ENCODE assay signal across 1 cellular context in genomic region chr7:55365680-55366460, GRCh38.
TF ChIP-seq lines count a peak whose summit lies in the region.

No MANE protein-coding gene starts in this region.

TF ChIP-seq in K562, 482 proteins besides CTCF, POLR2A, EP300 and RAD21 (continued from another document and continues in another):
- TF ChIP-seq RBM34 (IDR thresholded peaks at IDR 0.05; ENCODE audit: borderline replicate concordance, insufficient read depth, low read length) (no peak), NR1H2 (CRISPR knock-in tag; IDR thresholded peaks at IDR 0.05) (no peak), SETDB1 (IDR thresholded peaks at IDR 0.05; ENCODE audit: low read length) (no peak), ZNF212 (CRISPR knock-in tag; IDR thresholded peaks at IDR 0.05) (no peak), DACH1 (IDR thresholded peaks at IDR 0.05; ENCODE audit: partially characterized antibody) (peak; percentile 60), GMEB1 (CRISPR knock-in tag; IDR thresholded peaks at IDR 0.05) (peak; percentile 84), ATF1 (CRISPR knock-in tag; IDR thresholded peaks at IDR 0.05) (peak; percentile 97), ATF1 (tag; IDR thresholded peaks at IDR 0.05) (peak; percentile 100), FUS (optimal IDR thresholded peaks at IDR 0.05; ENCODE audit: low read depth, low read length) (peak; percentile 69), KAT7 (CRISPR knock-in tag; IDR thresholded peaks at IDR 0.05; ENCODE audit: borderline replicate concordance) (peak; percentile 53; the same call in 1 of the 2 replicates), ZNF224 (CRISPR knock-in tag; IDR thresholded peaks at IDR 0.05) (no peak), ZNF717 (CRISPR knock-in tag; IDR thresholded peaks at IDR 0.05) (no peak), PKNOX1 (IDR thresholded peaks at IDR 0.05) (no peak), SNRNP70 (optimal IDR thresholded peaks at IDR 0.05; ENCODE audit: low read depth, low read length) (no peak), GABPA (tag; conservative IDR thresholded peaks at IDR 0.05; ENCODE audit: low read depth) (peak; percentile 90), DNMT1 (IDR thresholded peaks at IDR 0.05) (no peak), TSC22D4 (tag; IDR thresholded peaks at IDR 0.05) (no peak), POLR2AphosphoS5 (IDR thresholded peaks at IDR 0.05; ENCODE audit: control insufficient read depth, insufficient read depth, low read depth, low read length) (peak; percentile 55), ZNF174 (CRISPR knock-in tag; IDR thresholded peaks at IDR 0.05) (no peak), ETV5 (CRISPR knock-in tag; IDR thresholded peaks at IDR 0.05; ENCODE audit: low read depth) (no peak; the same call in 1 of the 2 replicates), ZKSCAN1 (IDR thresholded peaks at IDR 0.05; ENCODE audit: low read depth, low read length) (no peak), ZNF133 (CRISPR knock-in tag; IDR thresholded peaks at IDR 0.05) (no peak), POU5F1 (IDR thresholded peaks at IDR 0.05; ENCODE audit: borderline replicate concordance, low read depth, low read length, partially characterized antibody) (peak; percentile 82), CBFB (CRISPR knock-in tag; IDR thresholded peaks at IDR 0.05) (0 out of 2 replicates have a peak, but pooled peaks have one; percentile 19), ZNF57 (CRISPR knock-in tag; IDR thresholded peaks at IDR 0.05) (no peak), HES1 (IDR thresholded peaks at IDR 0.05; ENCODE audit: low read depth) (no peak), HDAC8 (tag; IDR thresholded peaks at IDR 0.05) (no peak), IRF2 (CRISPR knock-in tag; IDR thresholded peaks at IDR 0.05) (no peak), HLTF (IDR thresholded peaks at IDR 0.05) (peak; percentile 11; the same call in 1 of the 2 replicates), POLR3A (IDR thresholded peaks at IDR 0.05; ENCODE audit: borderline replicate concordance, extremely low read depth, insufficient read depth, insufficient read length) (no peak), NR2F6 (CRISPR knock-in tag; IDR thresholded peaks at IDR 0.05) (no peak), KDM2B (CRISPR knock-in tag; IDR thresholded peaks at IDR 0.05) (peak; percentile 22; the same call in 1 of the 2 replicates), ZNF766 (CRISPR knock-in tag; conservative IDR thresholded peaks at IDR 0.05) (0 out of 2 replicates have a peak, but pooled peaks have one; percentile 66), NUFIP1 (IDR thresholded peaks at IDR 0.05; ENCODE audit: partially characterized antibody) (peak; percentile 52), ZNF134 (CRISPR knock-in tag; conservative IDR thresholded peaks at IDR 0.05) (no peak), HEY1 (CRISPR knock-in tag; IDR thresholded peaks at IDR 0.05; ENCODE audit: borderline replicate concordance) (no peak), CBX2 (IDR thresholded peaks at IDR 0.05; ENCODE audit: insufficient read depth, low read length, poor library complexity, severe bottlenecking) (no peak), FOXJ2 (tag; IDR thresholded peaks at IDR 0.05) (no peak), ZNF280A (IDR thresholded peaks at IDR 0.05; ENCODE audit: low read depth, partially characterized antibody) (no peak), FOS (IDR thresholded peaks at IDR 0.05; ENCODE audit: extremely low read depth, insufficient read length) (no peak), ZNF311 (CRISPR knock-in tag; IDR thresholded peaks at IDR 0.05) (no peak), ZNF778 (CRISPR knock-in tag; IDR thresholded peaks at IDR 0.05) (no peak), PREB (CRISPR knock-in tag; IDR thresholded peaks at IDR 0.05) (no peak), ZNF639 (CRISPR knock-in tag; conservative IDR thresholded peaks at IDR 0.05 in 1 of 2, IDR thresholded peaks at IDR 0.05 in 1 of 2) (peak in 1 of 2 experiments; percentile 97; a peak in 2 of 4 replicates), COPS2 (conservative IDR thresholded peaks at IDR 0.05) (no peak), RFX1 (IDR thresholded peaks at IDR 0.05) (no peak), MTA1 (IDR thresholded peaks at IDR 0.05; ENCODE audit: borderline replicate concordance) (peak; percentile 98), SP1 (CRISPR knock-in tag; IDR thresholded peaks at IDR 0.05) (peak; percentile 71), PHB (CRISPR knock-in tag; IDR thresholded peaks at IDR 0.05) (no peak), ZNF507 (tag; conservative IDR thresholded peaks at IDR 0.05) (no peak), ZNF253 (CRISPR knock-in tag; conservative IDR thresholded peaks at IDR 0.05) (no peak), ZNF740 (CRISPR knock-in tag; IDR thresholded peaks at IDR 0.05) (no peak; the same call in 1 of the 2 replicates), ZNF740 (tag; IDR thresholded peaks at IDR 0.05) (peak in 1 of 2 experiments; percentile 64; a peak in 1 of 4 replicates), RHOXF2B (CRISPR knock-in tag; conservative IDR thresholded peaks at IDR 0.05) (no peak), MTF1 (CRISPR knock-in tag; IDR thresholded peaks at IDR 0.05; ENCODE audit: borderline replicate concordance) (no peak), ZNF764 (CRISPR knock-in tag; IDR thresholded peaks at IDR 0.05; ENCODE audit: low read depth) (no peak), KAT2B (IDR thresholded peaks at IDR 0.05; ENCODE audit: low read depth, low read length) (no peak), HMGN3 (IDR thresholded peaks at IDR 0.05; ENCODE audit: borderline replicate concordance, extremely low read depth, insufficient read length, low read depth, low read length) (no peak), ZFP91 (CRISPR knock-in tag; IDR thresholded peaks at IDR 0.05) (no peak), YY1 (IDR thresholded peaks at IDR 0.05; ENCODE audit: borderline replicate concordance in 1 of 3, control insufficient read depth in 1 of 3, extremely low read depth in 1 of 3, insufficient read depth in 3 of 3, insufficient read length in 1 of 3, insufficient replicate concordance in 2 of 3, low read depth in 1 of 3, low read length in 2 of 3) (peak in 2 of 3 experiments; percentile 48 to 71), ZNF699 (CRISPR knock-in tag; IDR thresholded peaks at IDR 0.05; ENCODE audit: insufficient replicate concordance) (no peak), ERF (CRISPR knock-in tag; IDR thresholded peaks at IDR 0.05) (peak; percentile 74), PTTG1 (tag; IDR thresholded peaks at IDR 0.05; ENCODE audit: low read depth) (no peak), KLF10 (CRISPR knock-in tag; IDR thresholded peaks at IDR 0.05) (no peak), GTF2A2 (tag; IDR thresholded peaks at IDR 0.05) (no peak), BRF2 (IDR thresholded peaks at IDR 0.05; ENCODE audit: borderline replicate concordance, insufficient read depth, insufficient read length) (no peak), ETV1 (tag; conservative IDR thresholded peaks at IDR 0.05; ENCODE audit: low read depth) (peak; percentile 61), NELFE (IDR thresholded peaks at IDR 0.05; ENCODE audit: insufficient read depth, insufficient read length) (no peak), ZNF354B (CRISPR knock-in tag; IDR thresholded peaks at IDR 0.05) (no peak), ZNF695 (CRISPR knock-in tag; IDR thresholded peaks at IDR 0.05) (no peak), XRCC4 (IDR thresholded peaks at IDR 0.05; ENCODE audit: extremely low read depth, insufficient read depth, insufficient read length) (no peak), HNRNPH1 (optimal IDR thresholded peaks at IDR 0.05; ENCODE audit: low read depth, low read length) (no peak), FOXM1 (IDR thresholded peaks at IDR 0.05; ENCODE audit: low read depth) (0 out of 2 replicates have a peak, but pooled peaks have one; percentile 20), FOXM1 (CRISPR knock-in tag; IDR thresholded peaks at IDR 0.05; ENCODE audit: low read depth) (0 out of 2 replicates have a peak, but pooled peaks have one; percentile 40), MYNN (IDR thresholded peaks at IDR 0.05) (no peak), MYNN (CRISPR knock-in tag; IDR thresholded peaks at IDR 0.05) (no peak), WHSC1 (IDR thresholded peaks at IDR 0.05; ENCODE audit: low read length) (no peak), ZFP1 (CRISPR knock-in tag; IDR thresholded peaks at IDR 0.05) (no peak)
